Comparison of ENCODE assay signal across 15 cellular contexts in the genomic region with DNA sequence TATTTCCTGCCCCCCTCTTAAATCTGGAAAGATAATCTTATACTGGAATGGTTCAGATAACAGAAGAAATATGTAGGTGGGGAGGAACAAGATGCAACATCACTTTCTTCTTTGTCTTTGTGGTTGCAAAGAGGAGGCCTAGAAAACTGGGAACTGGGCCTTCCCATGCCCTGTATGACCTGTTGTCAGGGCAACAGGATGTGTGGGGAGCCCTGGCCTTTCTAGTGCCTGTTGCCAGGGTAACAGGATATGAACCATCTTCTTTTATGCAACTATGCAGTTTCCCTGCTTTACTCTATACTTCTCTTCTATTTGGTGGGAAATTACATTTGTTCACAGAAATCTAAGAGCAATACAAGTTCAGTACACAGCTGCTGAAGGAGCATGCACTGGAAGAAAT.
A peak's percentile ranks its signal among the peaks of the same experiment; 100 is the strongest.
DNase-seq lines count a peak whose midpoint lies in the region; ATAC-seq, FAIRE-seq and TF ChIP-seq lines count a peak whose summit lies in the region.
"Had no signal": no experiment of that assay in that cellular context is flagged by ENCODE, and none has a peak within 500 bp of the region (broad histone marks: within the 10 kb centered on the region; RNA-seq: fewer than 3 reads in every experiment).

No MANE protein-coding gene starts in this region.

- H3K9me3 Mint-ChIP-seq in chondrocyte (ENCODE audit: low read depth) = no peaks in the 10 kb centered on the region
- H3K9me3 Mint-ChIP-seq in activated CD8-positive, alpha-beta T cell treated with anti-CD3 and anti-CD28 coated beads, Interleukin-2, amount 10 ng/mL, durations not matched to agents 7 days and 5 days (ENCODE audit: insufficient read depth) = no peaks in the 10 kb centered on the region
- H3K9me3 Mint-ChIP-seq: activated naive CD8-positive, alpha-beta T cell treated with anti-CD3 and anti-CD28 coated beads for 36 hours; stimulated activated naive CD8-positive, alpha-beta T cell treated with anti-CD3 and anti-CD28 coated beads, Interleukin-15, Interleukin-2, amounts not matched to agents 100 ng/mL and 50 ng/mL, for 24 hours had no signal

- H4K8ac ChIP-seq in IMR-90 (ENCODE audit: low read depth in 2 of 2, low read length in 2 of 2) = no peak overlapping the region

- no peak overlapping the region for H2BK15ac ChIP-seq in IMR-90 (ENCODE audit: low read depth, low read length)

- H3K23ac ChIP-seq in IMR-90 (ENCODE audit: low read depth, low read length) = no peak overlapping the region

- H4K20me1 ChIP-seq in IMR-90 (ENCODE audit: insufficient read depth, low read length) = no peaks in the 10 kb centered on the region
- H4K20me1 ChIP-seq: BLaER1 had no signal

- H3K4me3 Mint-ChIP-seq in chondrocyte (ENCODE audit: unreplicated experiment) = no peak overlapping the region
- H3K4me3 Mint-ChIP-seq in activated CD8-positive, alpha-beta T cell treated with anti-CD3 and anti-CD28 coated beads, Interleukin-2, amount 10 ng/mL, durations not matched to agents 7 days and 5 days = no peak overlapping the region
- H3K4me3 Mint-ChIP-seq: activated naive CD8-positive, alpha-beta T cell treated with anti-CD3 and anti-CD28 coated beads for 36 hours; stimulated activated naive CD8-positive, alpha-beta T cell treated with anti-CD3 and anti-CD28 coated beads, Interleukin-15, Interleukin-2, amounts not matched to agents 100 ng/mL and 50 ng/mL, for 24 hours had no signal

- TF ChIP-seq POLR2A in IMR-90 (IDR thresholded peaks at IDR 0.05; ENCODE audit: low read depth, low read length) = no peak

- H2BK120ac ChIP-seq in IMR-90 (ENCODE audit: low read depth, low read length) = 0 out of 2 replicates have a peak overlapping the region, but pooled peaks have one; percentile 13

- H3K9me3 ChIP-seq in IMR-90 (ENCODE audit: control insufficient read depth, insufficient read depth, low read length) = no peaks in the 10 kb centered on the region
- H3K9me3 ChIP-seq in lung (ENCODE audit: control insufficient read depth in 2 of 2, insufficient read depth in 1 of 2, low read length in 1 of 2) = no peaks in the 10 kb centered on the region
- H3K9me3 ChIP-seq in small intestine (ENCODE audit: control insufficient read depth, low read depth) = no peaks in the 10 kb centered on the region
- H3K9me3 ChIP-seq: BLaER1 had no signal

- TF ChIP-seq CTCF in IMR-90 (conservative IDR thresholded peaks at IDR 0.05; ENCODE audit: low read depth, low read length) = no peak
- TF ChIP-seq CTCF in chondrocyte (IDR thresholded peaks at IDR 0.05) = no peak
- TF ChIP-seq CTCF in lung (IDR thresholded peaks at IDR 0.05; ENCODE audit: control extremely low read depth, extremely low read depth) = no peak

- CTCF ChIA-PET in IMR-90 (lab: Yijun Ruan, JAX) = interaction anchor here (0.5 kb wide), 1 partner anchor 73 kb away, joined by 6 read pairs; no protein-coding TSS in a partner anchor
- CTCF ChIA-PET in activated CD8-positive, alpha-beta T cell treated with anti-CD3 and anti-CD28 coated beads, Interleukin-2, amount 10 ng/mL, durations not matched to agents 7 days and 5 days (lab: Charles Lee) = no interaction called here

- peak overlapping the region; percentile 59 for H3K27ac Mint-ChIP-seq in chondrocyte (ENCODE audit: unreplicated experiment)
- H3K27ac Mint-ChIP-seq in activated CD8-positive, alpha-beta T cell treated with anti-CD3 and anti-CD28 coated beads, Interleukin-2, amount 10 ng/mL, durations not matched to agents 7 days and 5 days = no peak overlapping the region
- H3K27ac Mint-ChIP-seq: activated naive CD8-positive, alpha-beta T cell treated with anti-CD3 and anti-CD28 coated beads for 36 hours; stimulated activated naive CD8-positive, alpha-beta T cell treated with anti-CD3 and anti-CD28 coated beads, Interleukin-15, Interleukin-2, amounts not matched to agents 100 ng/mL and 50 ng/mL, for 24 hours had no signal

- in situ Hi-C loops in IMR-90 (cut with MboI; ENCODE audit: low sequenced_read_pairs) = no loop called here

- no peak overlapping the region for H3K9ac ChIP-seq in IMR-90 (ENCODE audit: low read depth, low read length)
- H3K9ac ChIP-seq: BLaER1, parathyroid adenoma had no signal

- no peak overlapping the region for H4K91ac ChIP-seq in IMR-90 (ENCODE audit: insufficient read depth, low read depth, low read length)

- H3K56ac ChIP-seq in IMR-90 (ENCODE audit: extremely low read depth, insufficient read depth, low read length) = no peak overlapping the region

- H3K18ac ChIP-seq in IMR-90 (ENCODE audit: low read depth, low read length) = no peak overlapping the region

- no peak overlapping the region for H2AK9ac ChIP-seq in IMR-90 (replicated peaks; ENCODE audit: low read depth, low read length, poor library complexity)

- peaks cover 14% of the 10 kb centered on the region for H3K4me1 Mint-ChIP-seq in chondrocyte (ENCODE audit: low read depth)
- H3K4me1 Mint-ChIP-seq in activated CD8-positive, alpha-beta T cell treated with anti-CD3 and anti-CD28 coated beads, Interleukin-2, amount 10 ng/mL, durations not matched to agents 7 days and 5 days (ENCODE audit: low read depth) = no peaks in the 10 kb centered on the region
- H3K4me1 Mint-ChIP-seq: activated naive CD8-positive, alpha-beta T cell treated with anti-CD3 and anti-CD28 coated beads for 36 hours had no signal

- no peak overlapping the region for H2BK5ac ChIP-seq in IMR-90 (ENCODE audit: low read depth, low read length, poor library complexity, severe bottlenecking)

- H3K27ac ChIP-seq in IMR-90 (ENCODE audit: insufficient read depth, low read length) (no peak overlapping the region), lung (ENCODE audit: low read depth in 1 of 2, low read length in 1 of 2) (no peak overlapping the region), small intestine (ENCODE audit: low read depth in 1 of 2, low read length in 1 of 2) (no peak overlapping the region)
- H3K27ac ChIP-seq: BLaER1, parathyroid adenoma had no signal

- no peak overlapping the region for H4K5ac ChIP-seq in IMR-90 (ENCODE audit: low read depth, low read length)

- intact Hi-C loops in IMR-90 (cut with micrococcal nuclease) = no loop called here

- TF ChIP-seq RAD21 in IMR-90 (IDR thresholded peaks at IDR 0.05; ENCODE audit: low read length) = no peak

- FAIRE-seq in small intestine (lab: Jason Lieb, UNC) = no peak

- no peak overlapping the region for H2AFZ ChIP-seq in IMR-90 (replicated peaks; ENCODE audit: low read length, poor library complexity)
- H2AFZ ChIP-seq: parathyroid adenoma had no signal

- H3K79me1 ChIP-seq in IMR-90 (ENCODE audit: low read depth in 1 of 2, low read length in 2 of 2) = no peaks in the 10 kb centered on the region

- H3K9me1 ChIP-seq in IMR-90 (ENCODE audit: insufficient read depth, low read length) = no peaks in the 10 kb centered on the region

- no peak for ATAC-seq in IMR-90 (ENCODE audit: low read depth)
- peak; percentile 20 for ATAC-seq in lung (ENCODE audit: insufficient read depth, low FRiP score)
- no peak for ATAC-seq in activated CD8-positive, alpha-beta T cell treated with anti-CD3 and anti-CD28 coated beads, Interleukin-2, amount 10 ng/mL, durations not matched to agents 7 days and 5 days

- no peak overlapping the region; the same call in 1 of the 2 replicates for H2BK20ac ChIP-seq in IMR-90 (ENCODE audit: low read depth, low read length)

- H3K27me3 ChIP-seq in IMR-90 (ENCODE audit: control insufficient read depth, insufficient read depth, low read length) (no peaks in the 10 kb centered on the region), lung (ENCODE audit: control insufficient read depth, insufficient read depth) (no peaks in the 10 kb centered on the region), small intestine (ENCODE audit: control insufficient read depth in 2 of 2, insufficient read depth in 2 of 2, low read length in 2 of 2) (no peaks in the 10 kb centered on the region)
- H3K27me3 ChIP-seq: BLaER1 had no signal

- BruUV-seq in IMR-90 (replicated peaks; lab: Mats Ljungman, UMichigan) = no TSS peak

- H3K4me3 ChIP-seq in IMR-90 (ENCODE audit: insufficient read depth, low read depth, low read length) (no peak overlapping the region), lung (no peak overlapping the region), small intestine (ENCODE audit: low read depth in 1 of 2, low read length in 2 of 2) (no peak overlapping the region)
- H3K4me3 ChIP-seq: BLaER1 had no signal

- peak; percentile 28 for DNase-seq in CD1c-positive myeloid dendritic cell (ENCODE audit: extremely low spot score)
- peak; percentile 65 for DNase-seq in IMR-90
- DNase-seq in chondrocyte (ENCODE audit: low spot score) = no peak
- DNase-seq in lung (ENCODE audit: low spot score) = no peak
- no peak for DNase-seq in small intestine
- no peak for DNase-seq in iPS-NIHi11 (ENCODE audit: low spot score)
- no peak for DNase-seq in activated CD8-positive, alpha-beta T cell treated with anti-CD3 and anti-CD28 coated beads, Interleukin-2, amount 10 ng/mL, durations not matched to agents 7 days and 5 days
- DNase-seq in COLO668 (lab: John Stamatoyannopoulos, UW; ENCODE audit: unreplicated experiment) = no peak
- DNase-seq: activated naive CD8-positive, alpha-beta T cell treated with anti-CD3 and anti-CD28 coated beads for 36 hours; head of caudate nucleus; mammary epithelial cell; stimulated activated CD4-positive, alpha-beta T cell treated with anti-CD3 and anti-CD28 coated beads, Interleukin-4, amount 100 ng/mL, for 1 hour had no signal

- H3K36me3 Mint-ChIP-seq in chondrocyte (ENCODE audit: low read depth) = no peaks in the 10 kb centered on the region
- H3K36me3 Mint-ChIP-seq in activated CD8-positive, alpha-beta T cell treated with anti-CD3 and anti-CD28 coated beads, Interleukin-2, amount 10 ng/mL, durations not matched to agents 7 days and 5 days (ENCODE audit: low read depth) = no peaks in the 10 kb centered on the region
- H3K36me3 Mint-ChIP-seq: activated naive CD8-positive, alpha-beta T cell treated with anti-CD3 and anti-CD28 coated beads for 36 hours had no signal

- H3K4me1 ChIP-seq in IMR-90 (ENCODE audit: control insufficient read depth, insufficient read depth, low read length) = peaks cover 7% of the 10 kb centered on the region
- H3K4me1 ChIP-seq in lung (ENCODE audit: control insufficient read depth in 2 of 2, insufficient read depth in 2 of 2, low read length in 2 of 2) = no peaks in the 10 kb centered on the region
- H3K4me1 ChIP-seq in small intestine (ENCODE audit: control insufficient read depth in 2 of 2, insufficient read depth in 1 of 2, low read depth in 1 of 2, low read length in 1 of 2) = no peaks in the 10 kb centered on the region
- H3K4me1 ChIP-seq: BLaER1, parathyroid adenoma had no signal

- H3K14ac ChIP-seq in IMR-90 (replicated peaks; ENCODE audit: low read depth, low read length) = no peak overlapping the region

- H3K4me2 ChIP-seq in IMR-90 (ENCODE audit: low read depth, low read length) = no peak overlapping the region
- H3K4me2 ChIP-seq: BLaER1 had no signal

- H3K4ac ChIP-seq in IMR-90 (ENCODE audit: low read depth, low read length) = no peak overlapping the region

- no peaks in the 10 kb centered on the region for H3K27me3 Mint-ChIP-seq in chondrocyte (ENCODE audit: low read depth)
- H3K27me3 Mint-ChIP-seq in activated CD8-positive, alpha-beta T cell treated with anti-CD3 and anti-CD28 coated beads, Interleukin-2, amount 10 ng/mL, durations not matched to agents 7 days and 5 days (ENCODE audit: low read depth) = no peaks in the 10 kb centered on the region
- H3K27me3 Mint-ChIP-seq: activated naive CD8-positive, alpha-beta T cell treated with anti-CD3 and anti-CD28 coated beads for 36 hours; stimulated activated naive CD8-positive, alpha-beta T cell treated with anti-CD3 and anti-CD28 coated beads, Interleukin-15, Interleukin-2, amounts not matched to agents 100 ng/mL and 50 ng/mL, for 24 hours had no signal

- dilution Hi-C loops in IMR-90 (cut with HindIII; ENCODE audit: low sequenced_read_pairs, unreplicated experiment) = no loop called here

- H2AK5ac ChIP-seq in IMR-90 (ENCODE audit: low read depth, low read length) = no peak overlapping the region

- no peaks in the 10 kb centered on the region for H3K36me3 ChIP-seq in IMR-90 (ENCODE audit: control insufficient read depth, insufficient read depth, low read length)
- H3K36me3 ChIP-seq in lung (ENCODE audit: control insufficient read depth in 2 of 2, insufficient read depth in 2 of 2, low read length in 2 of 2) = no peaks in the 10 kb centered on the region
- H3K36me3 ChIP-seq in small intestine (ENCODE audit: control insufficient read depth in 2 of 2, insufficient read depth in 2 of 2, low read length in 2 of 2) = no peaks in the 10 kb centered on the region
- H3K36me3 ChIP-seq: BLaER1 had no signal

- POLR2A ChIA-PET in IMR-90 (lab: Charles Lee; ENCODE audit: unreplicated experiment) = no interaction called here
- POLR2A ChIA-PET in activated CD8-positive, alpha-beta T cell treated with anti-CD3 and anti-CD28 coated beads, Interleukin-2, amount 10 ng/mL, durations not matched to agents 7 days and 5 days (lab: Charles Lee) = no interaction called here

Comparison
In these comparisons a context has a peak if more than half of its experiments do, and no peak if none do; other contexts are left out.
1. DNase-seq: peak in CD1c-positive myeloid dendritic cell (single experiment) and IMR-90 (single experiment); none in chondrocyte (single experiment), lung (single experiment), small intestine (single experiment), iPS-NIHi11 (single experiment), activated CD8-positive, alpha-beta T cell treated with anti-CD3 and anti-CD28 coated beads, Interleukin-2, amount 10 ng/mL, durations not matched to agents 7 days and 5 days (single experiment) and COLO668 (single experiment).